Comparison of ENCODE assay signal across 13 cellular contexts in the genomic region with DNA sequence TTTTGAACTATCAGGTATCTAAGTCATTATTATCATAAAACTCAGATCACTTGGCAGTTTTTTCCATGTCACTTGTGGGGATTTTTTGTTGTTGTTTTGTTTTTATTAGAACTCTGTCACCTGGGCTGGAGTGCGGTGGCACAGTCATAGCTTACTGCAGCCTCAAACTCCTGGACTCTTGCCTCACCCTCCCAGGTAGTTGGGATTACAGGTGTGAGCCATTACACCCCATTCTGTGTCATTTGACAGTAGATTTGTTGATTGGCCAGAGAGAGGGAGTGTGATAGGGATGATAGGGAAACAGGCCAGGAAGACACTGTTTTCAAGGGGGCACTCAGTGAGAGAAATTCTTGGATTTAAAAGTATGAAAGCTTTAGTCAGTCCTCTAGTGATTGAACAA. TPM values are rescaled to one million over a fixed set of nuclear protein-coding genes. Genes with fewer than 3 reads are reported as not detected.
DNase-seq lines count a peak whose midpoint lies in the region; ATAC-seq and TF ChIP-seq lines count a peak whose summit lies in the region.
"Had no signal": no experiment of that assay in that cellular context is flagged by ENCODE, and none has a peak within 500 bp of the region (broad histone marks: within the 10 kb centered on the region; RNA-seq: fewer than 3 reads in every experiment).

No MANE protein-coding gene starts in this region.

- no peak overlapping the region for H3K23ac ChIP-seq in trophoblast cell (ENCODE audit: low read length)

- peak overlapping the region; percentile 29 for H3K4me3 Mint-ChIP-seq in Caco-2 (ENCODE audit: unreplicated experiment)
- H3K4me3 Mint-ChIP-seq in neural progenitor cell: no peak overlapping the region

- H3K79me1 ChIP-seq in trophoblast cell (ENCODE audit: low read length): peaks cover 2% of the 10 kb centered on the region

- ATAC-seq in left lobe of liver (no peak), HG03280 (IDR thresholded peaks at IDR 0.05; ENCODE audit: unreplicated experiment) (no peak)

- H3K9me3 Mint-ChIP-seq in Caco-2 (ENCODE audit: unreplicated experiment) (no peaks in the 10 kb centered on the region), neural progenitor cell (no peaks in the 10 kb centered on the region)

- H3K36me3 Mint-ChIP-seq in Caco-2 (ENCODE audit: insufficient read depth, unreplicated experiment): peaks cover 16% of the 10 kb centered on the region
- H3K36me3 Mint-ChIP-seq in neural progenitor cell: no peaks in the 10 kb centered on the region

- peaks cover 26% of the 10 kb centered on the region for H3K4me1 Mint-ChIP-seq in Caco-2 (ENCODE audit: low read depth, unreplicated experiment)
- H3K4me1 Mint-ChIP-seq in neural progenitor cell: peaks cover 83% of the 10 kb centered on the region

- H3K27me3 Mint-ChIP-seq in Caco-2 (ENCODE audit: insufficient read depth, unreplicated experiment) (no peaks in the 10 kb centered on the region), neural progenitor cell (ENCODE audit: insufficient read depth, low read depth) (peaks cover 2% of the 10 kb centered on the region)

- CTCF ChIA-PET in Caco-2 (lab: Charles Lee): no interaction called here

- no peak overlapping the region for H2AFZ ChIP-seq in neural progenitor cell (replicated peaks)
- no peak overlapping the region for H2AFZ ChIP-seq in trophoblast cell (ENCODE audit: insufficient read depth, low read length, poor library complexity)

- H4K8ac ChIP-seq in trophoblast cell (ENCODE audit: low read depth, low read length): no peak overlapping the region

- no peak overlapping the region for H2BK120ac ChIP-seq in trophoblast cell (ENCODE audit: insufficient read depth, low read length, poor library complexity)

- H3K36me3 ChIP-seq in Caco-2 (ENCODE audit: control insufficient read depth, insufficient read depth, low read length) (no peaks in the 10 kb centered on the region), SK-N-MC (ENCODE audit: insufficient read depth, low read length) (no peaks in the 10 kb centered on the region), neural progenitor cell (no peaks in the 10 kb centered on the region), trophoblast cell (ENCODE audit: control insufficient read depth in 1 of 2, insufficient read depth in 2 of 2, low read length in 2 of 2) (peaks cover 0 to 2% of the 10 kb centered on the region in 2 experiments)
- H3K36me3 ChIP-seq: ascending aorta, ovary had no signal

- intact Hi-C loops in Caco-2 (cut with micrococcal nuclease; ENCODE audit: unreplicated experiment): no loop called here

- H3K4me1 ChIP-seq in Caco-2: peaks cover 51% of the 10 kb centered on the region
- H3K4me1 ChIP-seq in neural progenitor cell: peaks cover 86% of the 10 kb centered on the region
- H3K4me1 ChIP-seq in trophoblast cell (ENCODE audit: control insufficient read depth in 1 of 2, insufficient read depth in 2 of 2, low read length in 2 of 2): peaks cover 19 to 20% of the 10 kb centered on the region in 2 experiments

- peak overlapping the region; percentile 91 for H3K4me2 ChIP-seq in neural progenitor cell
- no peak overlapping the region for H3K4me2 ChIP-seq in trophoblast cell (ENCODE audit: low read length)

- TF ChIP-seq CTCF in Caco-2 (IDR thresholded peaks at IDR 0.05; ENCODE audit: insufficient read depth in 1 of 2, low read depth in 1 of 2, low read length in 1 of 2, severe bottlenecking in 1 of 2, unreplicated experiment in 1 of 2): no peak
- no peak for TF ChIP-seq CTCF in epithelial cell of esophagus (IDR thresholded peaks at IDR 0.05; ENCODE audit: insufficient read depth, low read depth, low read length, missing control alignments)
- no peak for TF ChIP-seq CTCF in neural progenitor cell (IDR thresholded peaks at IDR 0.05)

- H3K27me3 ChIP-seq in Caco-2 (replicated peaks; ENCODE audit: control insufficient read depth, insufficient read depth, low read length) (no peaks in the 10 kb centered on the region), neural progenitor cell (no peaks in the 10 kb centered on the region), trophoblast cell (ENCODE audit: insufficient read depth, low read length) (no peaks in the 10 kb centered on the region)
- H3K27me3 ChIP-seq: ascending aorta, ovary had no signal

- H3F3A ChIP-seq in neural progenitor cell (ENCODE audit: low read depth): peaks cover 97% of the 10 kb centered on the region

- peak overlapping the region; percentile 67; the same call in 1 of the 2 replicates for H3K27ac ChIP-seq in SK-N-MC
- peak overlapping the region; percentile 66 for H3K27ac ChIP-seq in neural progenitor cell
- no peak overlapping the region for H3K27ac ChIP-seq in trophoblast cell (ENCODE audit: low read depth, low read length)
- H3K27ac ChIP-seq: ovary had no signal

- H3K27ac Mint-ChIP-seq in Caco-2 (ENCODE audit: unreplicated experiment) (peak overlapping the region; percentile 80), neural progenitor cell (peak overlapping the region; percentile 97)

- POLR2A ChIA-PET in Caco-2 (lab: Charles Lee): interaction anchor here (1.2 kb wide), 1 partner anchor 18 kb away, joined by 3 read pairs; no protein-coding TSS in a partner anchor

- no peak overlapping the region for H3K4ac ChIP-seq in trophoblast cell (ENCODE audit: low read depth, low read length)

- no peak overlapping the region for H2BK12ac ChIP-seq in trophoblast cell (ENCODE audit: low read length)

- no peak overlapping the region for H3K4me3 ChIP-seq in Caco-2 (ENCODE audit: low read depth, low read length)
- no peak overlapping the region for H3K4me3 ChIP-seq in SK-N-MC
- no peak overlapping the region for H3K4me3 ChIP-seq in epithelial cell of esophagus (ENCODE audit: low read length)
- no peak overlapping the region for H3K4me3 ChIP-seq in neural progenitor cell
- H3K4me3 ChIP-seq in trophoblast cell (ENCODE audit: low read depth, low read length): no peak overlapping the region
- H3K4me3 ChIP-seq: ovary had no signal

- H4K20me1 ChIP-seq in neural progenitor cell (ENCODE audit: low read depth): no peaks in the 10 kb centered on the region

- BruUV-seq in Caco-2 (replicated peaks; lab: Mats Ljungman, UMichigan): no TSS peak

- no peak overlapping the region for H3K18ac ChIP-seq in trophoblast cell (ENCODE audit: low read length)

- peaks cover 54% of the 10 kb centered on the region for H3K79me2 ChIP-seq in neural progenitor cell (ENCODE audit: low read depth)
- no peaks in the 10 kb centered on the region for H3K79me2 ChIP-seq in trophoblast cell (ENCODE audit: control insufficient read depth, insufficient read depth, low read length, poor library complexity)

- H2BK5ac ChIP-seq in trophoblast cell (ENCODE audit: low read depth, low read length, poor library complexity): no peak overlapping the region

- DNase-seq in Caco-2: no peak
- DNase-seq in SK-N-MC (ENCODE audit: low read depth, low spot score): no peak
- DNase-seq in epithelial cell of esophagus (ENCODE audit: low read depth): peak; percentile 54
- DNase-seq in neural progenitor cell (ENCODE audit: low spot score): no peak
- no peak for DNase-seq in left lobe of liver (ENCODE audit: low spot score)
- DNase-seq in NOMO-1 (lab: John Stamatoyannopoulos, UW; ENCODE audit: unreplicated experiment in 2 of 2): no peak
- no peak for DNase-seq in trophoblast cell
- DNase-seq: Calu3, ovary had no signal

- no peak overlapping the region for H4K91ac ChIP-seq in trophoblast cell (ENCODE audit: low read depth, low read length)

- no peak overlapping the region for H3K9ac ChIP-seq in SK-N-MC (ENCODE audit: insufficient read length)
- no peak overlapping the region for H3K9ac ChIP-seq in neural progenitor cell
- no peak overlapping the region for H3K9ac ChIP-seq in trophoblast cell (ENCODE audit: low read length)

- H4K12ac ChIP-seq in trophoblast cell (ENCODE audit: low read depth, low read length): no peak overlapping the region

- H3K9me3 ChIP-seq in Caco-2 (no peaks in the 10 kb centered on the region), SK-N-MC (ENCODE audit: low read depth, low read length) (no peaks in the 10 kb centered on the region), neural progenitor cell (ENCODE audit: low read depth) (no peaks in the 10 kb centered on the region), trophoblast cell (ENCODE audit: insufficient read depth, low read depth, low read length) (no peaks in the 10 kb centered on the region)
- H3K9me3 ChIP-seq: ascending aorta, ovary had no signal

- WGBS in trophoblast cell (ENCODE audit: extremely low coverage, insufficient coverage, insufficient read length): no CpG with 5 or more reads among the region's 1 CpG

- H2AK5ac ChIP-seq in trophoblast cell (ENCODE audit: low read length): no peak overlapping the region

- H3K14ac ChIP-seq in trophoblast cell (ENCODE audit: low read length): no peak overlapping the region

RNA-seq across cellular contexts. Expression of a gene that starts 54.7 kb away (rescaled TPM):
- not detected in 2 replicates for total RNA-seq in Caco-2 (2022)
- not detected in 2 replicates for total RNA-seq in neural progenitor cell (ENCODE audit: low replicate concordance)
- total RNA-seq in left lobe of liver: not detected
- 0.96 and 1.1 TPM in 2 replicates for polyA plus RNA-seq in trophoblast cell (2013)
- total RNA-seq: ascending aorta, Calu3, ovary, SK-MEL-5, ureter had no signal
- polyA plus RNA-seq: ovary had no signal

RNA-seq across cellular contexts. Expression of a gene that starts 56.4 kb away (rescaled TPM):
- total RNA-seq in Caco-2 (2022) (96.6 and 100 TPM in 2 replicates), neural progenitor cell (ENCODE audit: low replicate concordance) (103 and 141 TPM in 2 replicates), left lobe of liver (31.8 TPM)
- 133 and 140 TPM in 2 replicates for polyA plus RNA-seq in trophoblast cell (2013)
